34 cellular contexts compared by ENCODE assay signal in genomic region chr11:118708296-118708695, GRCh38. TPM values are rescaled to one million over a fixed set of nuclear protein-coding genes. Genes with fewer than 3 reads are reported as not detected.
"Had no signal": no experiment of that assay in that cellular context is flagged by ENCODE, and none has a peak within 500 bp of the region (broad histone marks: within the 10 kb centered on the region; RNA-seq: fewer than 3 reads in every experiment).

No MANE protein-coding gene starts in this region.

- DNase-seq: naive thymus-derived CD4-positive, alpha-beta T cell; natural killer cell; occipital lobe; ovary; posterior cingulate gyrus; psoas muscle; right cardiac atrium; right lobe of liver; sigmoid colon; spleen; stimulated activated CD4-positive, alpha-beta T cell treated with anti-CD3 and anti-CD28 coated beads, Interleukin-12 subunit alpha, Interleukin-12 subunit beta, amount 100 ng/mL, for 4 hours; stimulated activated CD4-positive, alpha-beta T cell treated with anti-CD3 and anti-CD28 coated beads, Interleukin-1b, Interleukin-23, amount 100 ng/mL, for 48 hours; stimulated activated CD4-positive, alpha-beta T cell treated with anti-CD3 and anti-CD28 coated beads, Interleukin-4, amount 100 ng/mL, for 1 hour; stimulated activated CD4-positive, alpha-beta T cell treated with anti-CD3 and anti-CD28 coated beads, Interleukin-4, amount 100 ng/mL, for 4 hours; stimulated activated CD8-positive, alpha-beta memory T cell treated with anti-CD3 and anti-CD28 coated beads, Interleukin-4, amount 100 ng/mL, for 48 hours; stimulated activated naive CD4-positive, alpha-beta T cell; stimulated activated naive CD8-positive, alpha-beta T cell treated with anti-CD3 and anti-CD28 coated beads, Interleukin-15, amount 100 ng/mL, for 72 hours; stimulated activated naive CD8-positive, alpha-beta T cell treated with anti-CD3 and anti-CD28 coated beads, Interleukin-15, Interleukin-2, amounts not matched to agents 100 U/mL and 50 U/mL, for 24 hours; substantia nigra; testis; tibial artery; transverse colon; upper lobe of right lung; uterus had no signal

- H3K4me2 ChIP-seq: neural progenitor cell, smooth muscle cell had no signal

- H3K79me2 ChIP-seq: parathyroid adenoma had no signal

- H2AFZ ChIP-seq: neural progenitor cell, parathyroid adenoma had no signal

- H3K4me3 ChIP-seq: neural progenitor cell, ovary, psoas muscle, right lobe of liver, sigmoid colon, skin epidermis, smooth muscle cell, spleen, suprapubic skin, testis, tibial artery, transverse colon, upper lobe of right lung, uterus had no signal

- ATAC-seq: naive thymus-derived CD4-positive, alpha-beta T cell; natural killer cell; psoas muscle; right cardiac atrium; right lobe of liver; stimulated activated memory B cell treated with anti-CD40 and anti-IgM and Interleukin-4, amounts not matched to agents 10 μg/mL and 1 μg/mL and 100 μg/mL, for 72 hours; stimulated activated naive CD8-positive, alpha-beta T cell treated with anti-CD3 and anti-CD28 coated beads, Interleukin-15, amount 100 ng/mL, for 72 hours; stimulated activated naive CD8-positive, alpha-beta T cell treated with anti-CD3 and anti-CD28 coated beads, Interleukin-15, Interleukin-2, amounts not matched to agents 100 U/mL and 50 U/mL, for 24 hours; upper lobe of right lung had no signal

- H3K9ac ChIP-seq: neural progenitor cell, parathyroid adenoma had no signal

- H3K27me3 ChIP-seq: neural progenitor cell, ovary, right lobe of liver, sigmoid colon, suprapubic skin, testis, tibial artery, transverse colon, upper lobe of right lung, uterus had no signal

- H3K4me1 ChIP-seq: parathyroid adenoma, psoas muscle, right lobe of liver, sigmoid colon, testis, tibial artery, upper lobe of right lung, uterus had no signal

- H3K27ac ChIP-seq: neural progenitor cell, ovary, parathyroid adenoma, psoas muscle, right lobe of liver, sigmoid colon, skin epidermis, spleen, suprapubic skin, testis, tibial artery, transverse colon, upper lobe of right lung, uterus had no signal

- H3K9me3 ChIP-seq: ovary, psoas muscle, right lobe of liver, sigmoid colon, spleen, suprapubic skin, testis, tibial artery, transverse colon, upper lobe of right lung, uterus had no signal

- H3K36me3 ChIP-seq: neural progenitor cell, ovary, right lobe of liver, sigmoid colon, spleen, suprapubic skin, tibial artery, transverse colon, upper lobe of right lung, uterus had no signal

RNA-seq across cellular contexts. Expression of gene TREH, which starts 28.8 kb away (rescaled TPM):
- total RNA-seq: naive thymus-derived CD4-positive, alpha-beta T cell; natural killer cell; occipital lobe; osteoblast; progenitor cell of endocrine pancreas; psoas muscle; renal cortical epithelial cell; right cardiac atrium; sigmoid colon; smooth muscle cell; spleen; suprapubic skin; urinary bladder; uterus had no signal
- polyA plus RNA-seq: naive thymus-derived CD4-positive, alpha-beta T cell had no signal
